ENCODE assay signal across 23 cellular contexts in the genomic region with DNA sequence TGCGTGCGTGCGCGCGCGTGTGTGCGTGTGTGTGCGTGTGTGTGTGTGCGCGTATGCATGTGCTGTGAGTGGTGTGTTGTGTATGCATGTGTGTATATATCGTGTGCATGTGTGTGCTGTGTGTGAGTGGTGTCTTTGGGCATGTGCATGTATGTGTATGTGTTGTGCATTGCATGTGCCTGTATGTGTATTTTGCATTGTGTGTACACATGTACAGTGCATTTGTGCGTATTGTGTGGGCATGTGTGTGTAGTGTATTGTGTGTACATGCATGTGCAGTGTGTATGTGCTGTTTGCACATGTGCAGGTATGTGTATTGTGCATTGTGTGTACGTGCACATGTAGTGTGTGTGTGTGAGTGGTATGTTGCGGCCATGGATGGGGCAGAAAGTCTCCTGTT. TPM values are rescaled to one million over a fixed set of nuclear protein-coding genes. Genes with fewer than 3 reads are reported as not detected.
DNase-seq lines count a peak whose midpoint lies in the region; ATAC-seq, FAIRE-seq and TF ChIP-seq lines count a peak whose summit lies in the region.
"Had no signal": no experiment of that assay in that cellular context is flagged by ENCODE, and none has a peak within 500 bp of the region (broad histone marks: within the 10 kb centered on the region; RNA-seq: fewer than 3 reads in every experiment).

No MANE protein-coding gene starts in this region.

- H3K36me3 ChIP-seq in HEK293 (ENCODE audit: control insufficient read depth in 2 of 2, insufficient read depth in 1 of 2, low read length in 2 of 2) (no peaks in the 10 kb centered on the region), bronchial epithelial cell (ENCODE audit: control insufficient read depth, insufficient read depth, low read length) (no peaks in the 10 kb centered on the region), neural progenitor cell (no peaks in the 10 kb centered on the region)
- H3K36me3 ChIP-seq: BE2C had no signal

- H3K4me3 Mint-ChIP-seq in neural progenitor cell = peak overlapping the region; percentile 9
- no peak overlapping the region for H3K4me3 Mint-ChIP-seq in activated CD8-positive, alpha-beta T cell treated with anti-CD3 and anti-CD28 coated beads, Interleukin-2, amount 10 ng/mL, durations not matched to agents 7 days and 5 days
- H3K4me3 Mint-ChIP-seq: CD4-positive, CD25-positive, alpha-beta regulatory T cell; CD8-positive, alpha-beta memory T cell; H9 had no signal

- no peaks in the 10 kb centered on the region for H3K36me3 Mint-ChIP-seq in neural progenitor cell
- peaks cover 2% of the 10 kb centered on the region for H3K36me3 Mint-ChIP-seq in activated CD8-positive, alpha-beta T cell treated with anti-CD3 and anti-CD28 coated beads, Interleukin-2, amount 10 ng/mL, durations not matched to agents 7 days and 5 days (ENCODE audit: low read depth)
- H3K36me3 Mint-ChIP-seq: CD4-positive, CD25-positive, alpha-beta regulatory T cell; CD8-positive, alpha-beta memory T cell had no signal

- DNase-seq in GM12891 (ENCODE audit: insufficient read length, low spot score) = no peak
- no peak for DNase-seq in bronchial epithelial cell (ENCODE audit: low read depth)
- DNase-seq in neural progenitor cell (ENCODE audit: low spot score) = no peak
- DNase-seq in activated CD8-positive, alpha-beta T cell treated with anti-CD3 and anti-CD28 coated beads, Interleukin-2, amount 10 ng/mL, durations not matched to agents 7 days and 5 days = no peak
- DNase-seq: ACHN; BE2C; C1 segment of cervical spinal cord; CD4-positive, CD25-positive, alpha-beta regulatory T cell; CD8-positive, alpha-beta memory T cell; COR-L47; DMS 273 treated with DMSO at 0.1 percent for 48 hours; DND-41; EL; GOT3; H9; KG1 had no signal

- peaks cover 47% of the 10 kb centered on the region for H3K27me3 Mint-ChIP-seq in neural progenitor cell (ENCODE audit: insufficient read depth, low read depth)
- peaks cover 41% of the 10 kb centered on the region for H3K27me3 Mint-ChIP-seq in activated CD8-positive, alpha-beta T cell treated with anti-CD3 and anti-CD28 coated beads, Interleukin-2, amount 10 ng/mL, durations not matched to agents 7 days and 5 days (ENCODE audit: low read depth)

- peak; percentile 58 for FAIRE-seq in GM12891 (lab: Jason Lieb, UNC)
- FAIRE-seq in bronchial epithelial cell (lab: Jason Lieb, UNC) = peak; percentile 94
- FAIRE-seq: A204.1, GM12892, GM18507, HTR-8/SVneo had no signal

- H3K9me3 ChIP-seq in HEK293 (ENCODE audit: control insufficient read depth, insufficient read depth, low read depth, low read length) (no peaks in the 10 kb centered on the region), neural progenitor cell (ENCODE audit: low read depth) (no peaks in the 10 kb centered on the region)
- H3K9me3 ChIP-seq: BE2C had no signal

- TF ChIP-seq CTCF in HEK293 (tag by site-specific recombination; IDR thresholded peaks at IDR 0.05) (no peak), bronchial epithelial cell (IDR thresholded peaks at IDR 0.05; ENCODE audit: insufficient read depth, low read length, severe bottlenecking) (no peak), neural progenitor cell (IDR thresholded peaks at IDR 0.05) (no peak)

- POLR2A ChIA-PET in HEK293 (lab: Yijun Ruan, JAX) = no interaction called here
- POLR2A ChIA-PET in activated CD8-positive, alpha-beta T cell treated with anti-CD3 and anti-CD28 coated beads, Interleukin-2, amount 10 ng/mL, durations not matched to agents 7 days and 5 days (lab: Charles Lee) = no interaction called here

- peaks cover 9% of the 10 kb centered on the region for H3F3A ChIP-seq in neural progenitor cell (ENCODE audit: low read depth)

- no peak overlapping the region for H3K27ac Mint-ChIP-seq in neural progenitor cell
- no peak overlapping the region for H3K27ac Mint-ChIP-seq in activated CD8-positive, alpha-beta T cell treated with anti-CD3 and anti-CD28 coated beads, Interleukin-2, amount 10 ng/mL, durations not matched to agents 7 days and 5 days
- H3K27ac Mint-ChIP-seq: CD4-positive, CD25-positive, alpha-beta regulatory T cell; CD8-positive, alpha-beta memory T cell had no signal

- H3K4me1 Mint-ChIP-seq in neural progenitor cell = peaks cover 22% of the 10 kb centered on the region
- peaks cover 2% of the 10 kb centered on the region for H3K4me1 Mint-ChIP-seq in activated CD8-positive, alpha-beta T cell treated with anti-CD3 and anti-CD28 coated beads, Interleukin-2, amount 10 ng/mL, durations not matched to agents 7 days and 5 days (ENCODE audit: low read depth)

- CTCF ChIA-PET in HEK293 (lab: Yijun Ruan, JAX) = no interaction called here
- CTCF ChIA-PET in activated CD8-positive, alpha-beta T cell treated with anti-CD3 and anti-CD28 coated beads, Interleukin-2, amount 10 ng/mL, durations not matched to agents 7 days and 5 days (lab: Charles Lee) = no interaction called here

- no peak for ATAC-seq in activated CD8-positive, alpha-beta T cell treated with anti-CD3 and anti-CD28 coated beads, Interleukin-2, amount 10 ng/mL, durations not matched to agents 7 days and 5 days
- ATAC-seq in HG03520 (IDR thresholded peaks at IDR 0.05; ENCODE audit: unreplicated experiment) (no peak), GM21447 (IDR thresholded peaks at IDR 0.05; ENCODE audit: unreplicated experiment) (no peak)

- H2AFZ ChIP-seq in neural progenitor cell (replicated peaks) = no peak overlapping the region

- no peak for TF ChIP-seq POLR2A in GM12891 (IDR thresholded peaks at IDR 0.05; ENCODE audit: low read depth, low read length)

- H3K27me3 ChIP-seq in bronchial epithelial cell (ENCODE audit: control insufficient read depth, insufficient read depth, low read length) (peaks cover 9% of the 10 kb centered on the region), neural progenitor cell (peaks cover 79% of the 10 kb centered on the region)

- no peaks in the 10 kb centered on the region for H3K79me2 ChIP-seq in neural progenitor cell (ENCODE audit: low read depth)

- no peaks in the 10 kb centered on the region for H3K9me3 Mint-ChIP-seq in neural progenitor cell
- no peaks in the 10 kb centered on the region for H3K9me3 Mint-ChIP-seq in activated CD8-positive, alpha-beta T cell treated with anti-CD3 and anti-CD28 coated beads, Interleukin-2, amount 10 ng/mL, durations not matched to agents 7 days and 5 days (ENCODE audit: insufficient read depth)
- H3K9me3 Mint-ChIP-seq: CD8-positive, alpha-beta memory T cell had no signal

- H3K4me1 ChIP-seq in HEK293 (ENCODE audit: control insufficient read depth, insufficient read depth, low read length) (no peaks in the 10 kb centered on the region; the same call in 1 of the 2 replicates), neural progenitor cell (peaks cover 13% of the 10 kb centered on the region)
- H3K4me1 ChIP-seq: BE2C had no signal

- no peak overlapping the region for H3K9ac ChIP-seq in neural progenitor cell

- no peak overlapping the region for H3K4me2 ChIP-seq in neural progenitor cell

- H3K27ac ChIP-seq in HEK293 (ENCODE audit: extremely low read depth, low read depth, low read length) = no peak overlapping the region
- H3K27ac ChIP-seq in neural progenitor cell = no peak overlapping the region

- peaks cover 21% of the 10 kb centered on the region for H4K20me1 ChIP-seq in neural progenitor cell (ENCODE audit: low read depth)

- H3K4me3 ChIP-seq in HEK293 (ENCODE audit: low read depth, low read length) (no peak overlapping the region), bronchial epithelial cell (ENCODE audit: low read depth, low read length) (no peak overlapping the region), neural progenitor cell (no peak overlapping the region)

TF ChIP-seq in GM12891, 5 proteins besides CTCF, POLR2A, EP300 and RAD21:
- no peak for TF ChIP-seq SPI1 (IDR thresholded peaks at IDR 0.05; ENCODE audit: low read depth, low read length)
- TF ChIP-seq POU2F2 (IDR thresholded peaks at IDR 0.05; ENCODE audit: low read depth, low read length) = no peak
- no peak for TF ChIP-seq PAX5 (IDR thresholded peaks at IDR 0.05; ENCODE audit: insufficient read depth, low read length, severe bottlenecking)
- no peak for TF ChIP-seq TAF1 (IDR thresholded peaks at IDR 0.05; ENCODE audit: low read depth, low read length)
- no peak for TF ChIP-seq POLR2AphosphoS5 (IDR thresholded peaks at IDR 0.05; ENCODE audit: low read depth, low read length)

TF ChIP-seq in HEK293, 187 proteins besides CTCF, POLR2A, EP300 and RAD21 (continues in another document):
- TF ChIP-seq IKZF3 (tag by site-specific recombination; IDR thresholded peaks at IDR 0.05) (no peak), ZBTB26 (tag by site-specific recombination; optimal IDR thresholded peaks at IDR 0.05) (peak; percentile 7), ZNF776 (tag by site-specific recombination; IDR thresholded peaks at IDR 0.05; ENCODE audit: borderline replicate concordance) (no peak)
- TF ChIP-seq, protein P1, sequence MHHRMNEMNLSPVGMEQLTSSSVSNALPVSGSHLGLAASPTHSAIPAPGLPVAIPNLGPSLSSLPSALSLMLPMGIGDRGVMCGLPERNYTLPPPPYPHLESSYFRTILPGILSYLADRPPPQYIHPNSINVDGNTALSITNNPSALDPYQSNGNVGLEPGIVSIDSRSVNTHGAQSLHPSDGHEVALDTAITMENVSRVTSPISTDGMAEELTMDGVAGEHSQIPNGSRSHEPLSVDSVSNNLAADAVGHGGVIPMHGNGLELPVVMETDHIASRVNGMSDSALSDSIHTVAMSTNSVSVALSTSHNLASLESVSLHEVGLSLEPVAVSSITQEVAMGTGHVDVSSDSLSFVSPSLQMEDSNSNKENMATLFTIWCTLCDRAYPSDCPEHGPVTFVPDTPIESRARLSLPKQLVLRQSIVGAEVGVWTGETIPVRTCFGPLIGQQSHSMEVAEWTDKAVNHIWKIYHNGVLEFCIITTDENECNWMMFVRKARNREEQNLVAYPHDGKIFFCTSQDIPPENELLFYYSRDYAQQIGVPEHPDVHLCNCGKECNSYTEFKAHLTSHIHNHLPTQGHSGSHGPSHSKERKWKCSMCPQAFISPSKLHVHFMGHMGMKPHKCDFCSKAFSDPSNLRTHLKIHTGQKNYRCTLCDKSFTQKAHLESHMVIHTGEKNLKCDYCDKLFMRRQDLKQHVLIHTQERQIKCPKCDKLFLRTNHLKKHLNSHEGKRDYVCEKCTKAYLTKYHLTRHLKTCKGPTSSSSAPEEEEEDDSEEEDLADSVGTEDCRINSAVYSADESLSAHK (tag by site-specific recombination; IDR thresholded peaks at IDR 0.05) = no peak

RNA-seq across cellular contexts. Expression of gene DPYSL4, which starts 6.0 kb away (rescaled TPM):
- 0.98 TPM for polyA plus RNA-seq in GM12891 (2012; ENCODE audit: low read depth, missing spikeins)
- total RNA-seq in bronchial epithelial cell (0.13 and 0.26 TPM in 2 replicates), neural progenitor cell (ENCODE audit: low replicate concordance) (17.7 and 28.1 TPM in 2 replicates)
- 1 to 10 TPM; 1.2 to 2.2 TPM for total RNA-seq in activated CD8-positive, alpha-beta T cell treated with anti-CD3 and anti-CD28 coated beads, Interleukin-2, amount 10 ng/mL, durations not matched to agents 7 days and 5 days
- polyA plus RNA-seq: CD8-positive, alpha-beta memory T cell had no signal
